In the genomic region with DNA sequence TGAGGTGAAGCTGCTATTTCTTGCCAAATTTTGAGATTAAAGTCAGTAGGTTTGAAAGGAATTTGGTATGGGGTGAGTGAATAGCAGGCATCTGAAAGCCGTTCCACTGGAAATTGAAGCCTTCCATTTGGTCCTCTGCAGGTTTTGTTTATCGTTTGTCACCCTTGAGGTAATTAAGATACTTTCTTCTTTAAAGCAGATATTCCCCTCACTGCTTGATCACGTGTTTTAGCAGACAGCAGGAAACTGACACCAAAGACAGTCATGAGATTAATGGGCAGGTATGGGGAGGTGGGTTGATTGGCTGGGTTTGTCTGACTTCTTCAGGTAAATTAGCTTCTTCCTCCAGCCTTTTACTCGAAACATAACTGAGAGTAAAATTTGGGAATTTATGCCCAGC, we compare ENCODE assay signal across 14 cellular contexts. TPM values are rescaled to one million over a fixed set of nuclear protein-coding genes. Genes with fewer than 3 reads are reported as not detected.
DNase-seq lines count a peak whose midpoint lies in the region; ATAC-seq lines count a peak whose summit lies in the region.
"Had no signal": no experiment of that assay in that cellular context is flagged by ENCODE, and none has a peak within 500 bp of the region (broad histone marks: within the 10 kb centered on the region; RNA-seq: fewer than 3 reads in every experiment).

No MANE protein-coding gene starts in this region.

- H3K27ac Mint-ChIP-seq in IgD-negative memory B cell = peak overlapping the region in 2 of 3 donors; percentile 33 to 61
- H3K27ac Mint-ChIP-seq in activated CD4-positive, alpha-beta memory T cell treated with anti-CD3 and anti-CD28 coated beads, Interleukin-2, amount 10 ng/mL, durations not matched to agents 7 days and 5 days = peak overlapping the region; percentile 27
- H3K27ac Mint-ChIP-seq in naive thymus-derived CD8-positive, alpha-beta T cell = peak overlapping the region; percentile 6 to 96 (median 73)
- H3K27ac Mint-ChIP-seq: memory B cell had no signal

- peak overlapping the region in 2 of 4 donors; percentile 19 to 49 for H3K4me3 Mint-ChIP-seq in IgD-negative memory B cell
- H3K4me3 Mint-ChIP-seq in activated CD4-positive, alpha-beta memory T cell treated with anti-CD3 and anti-CD28 coated beads, Interleukin-2, amount 10 ng/mL, durations not matched to agents 7 days and 5 days = no peak overlapping the region
- H3K4me3 Mint-ChIP-seq in naive thymus-derived CD8-positive, alpha-beta T cell = peak overlapping the region in 7 of 10 donors; percentile 22 to 65 (median 48)
- H3K4me3 Mint-ChIP-seq: memory B cell had no signal

- DNase-seq in NCI-H2196 (lab: John Stamatoyannopoulos, UW; ENCODE audit: unreplicated experiment) (peak; percentile 37), NCI-H2196 treated with DMSO at 0.1 percent for 48 hours (lab: John Stamatoyannopoulos, UW; ENCODE audit: unreplicated experiment) (no peak), NCI-H526 treated with DMSO at 0.1 percent for 48 hours (lab: John Stamatoyannopoulos, UW) (no peak), GM19240 (ENCODE audit: insufficient read length, low spot score) (no peak), SHP77 (lab: John Stamatoyannopoulos, UW) (no peak)
- no peak for DNase-seq in activated CD4-positive, alpha-beta memory T cell treated with anti-CD3 and anti-CD28 coated beads, Interleukin-2, amount 10 ng/mL, durations not matched to agents 7 days and 5 days
- DNase-seq in naive thymus-derived CD8-positive, alpha-beta T cell = peak in 3 of 10 donors; percentile 20 to 34 (median 32)
- DNase-seq: activated gamma-delta T cell treated with Interleukin-2 at 50 U/mL for 16 hours, caudate nucleus, NCI-H1694 treated with DMSO at 0.1 percent for 48 hours, small intestine had no signal

- H3K36me3 Mint-ChIP-seq in IgD-negative memory B cell = peaks cover 1% of the 10 kb centered on the region
- H3K36me3 Mint-ChIP-seq in activated CD4-positive, alpha-beta memory T cell treated with anti-CD3 and anti-CD28 coated beads, Interleukin-2, amount 10 ng/mL, durations not matched to agents 7 days and 5 days (ENCODE audit: low read depth) = peaks cover 36% of the 10 kb centered on the region
- H3K36me3 Mint-ChIP-seq in naive thymus-derived CD8-positive, alpha-beta T cell = peaks cover 0 to 8% (median 5%) of the 10 kb centered on the region in 3 donors

- H3K9me3 Mint-ChIP-seq in IgD-negative memory B cell = no peaks in the 10 kb centered on the region
- no peaks in the 10 kb centered on the region for H3K9me3 Mint-ChIP-seq in activated CD4-positive, alpha-beta memory T cell treated with anti-CD3 and anti-CD28 coated beads, Interleukin-2, amount 10 ng/mL, durations not matched to agents 7 days and 5 days
- no peaks in the 10 kb centered on the region for H3K9me3 Mint-ChIP-seq in naive thymus-derived CD8-positive, alpha-beta T cell
- H3K9me3 Mint-ChIP-seq: memory B cell had no signal

- POLR2A ChIA-PET in activated CD4-positive, alpha-beta memory T cell treated with anti-CD3 and anti-CD28 coated beads, Interleukin-2, amount 10 ng/mL, durations not matched to agents 7 days and 5 days (lab: Charles Lee) = interaction anchor here (3.8 kb wide), 1 partner anchor 11 kb away, joined by 29 read pairs; a partner anchor contains a TSS
- POLR2A ChIA-PET in naive thymus-derived CD8-positive, alpha-beta T cell (lab: Charles Lee) = interaction anchor here (1.2 to 3.2 kb wide), 2 partner anchors 10 to 11 kb away, joined by 3 to 16 read pairs; a partner anchor contains a TSS

- H3K4me1 Mint-ChIP-seq in IgD-negative memory B cell = peaks cover 44 to 55% (median 53%) of the 10 kb centered on the region in 3 donors
- H3K4me1 Mint-ChIP-seq in activated CD4-positive, alpha-beta memory T cell treated with anti-CD3 and anti-CD28 coated beads, Interleukin-2, amount 10 ng/mL, durations not matched to agents 7 days and 5 days = peaks cover 68% of the 10 kb centered on the region
- peaks cover 48 to 85% (median 81%) of the 10 kb centered on the region in 4 donors for H3K4me1 Mint-ChIP-seq in naive thymus-derived CD8-positive, alpha-beta T cell

- ATAC-seq in naive thymus-derived CD8-positive, alpha-beta T cell = peak; percentile 19 to 51
- ATAC-seq: A549 had no signal

- H3K27me3 Mint-ChIP-seq in IgD-negative memory B cell = no peaks in the 10 kb centered on the region
- no peaks in the 10 kb centered on the region for H3K27me3 Mint-ChIP-seq in activated CD4-positive, alpha-beta memory T cell treated with anti-CD3 and anti-CD28 coated beads, Interleukin-2, amount 10 ng/mL, durations not matched to agents 7 days and 5 days
- H3K27me3 Mint-ChIP-seq in naive thymus-derived CD8-positive, alpha-beta T cell = no peaks in the 10 kb centered on the region
- H3K27me3 Mint-ChIP-seq: memory B cell had no signal

- CTCF ChIA-PET in activated CD4-positive, alpha-beta memory T cell treated with anti-CD3 and anti-CD28 coated beads, Interleukin-2, amount 10 ng/mL, durations not matched to agents 7 days and 5 days (lab: Charles Lee) = interaction anchor here (0.8 to 3.8 kb wide), 6 partner anchors 13 to 64 kb away, joined by 3 to 13 read pairs (median 5); no protein-coding TSS in a partner anchor

RNA-seq across cellular contexts. Expression of a gene that starts 10.7 kb away (rescaled TPM):
- polyA plus RNA-seq in IgD-negative memory B cell = 17.3 TPM
- 10 to 100 TPM; 54.0 to 57.8 TPM for total RNA-seq in activated CD4-positive, alpha-beta memory T cell treated with anti-CD3 and anti-CD28 coated beads, Interleukin-2, amount 10 ng/mL, durations not matched to agents 7 days and 5 days
- 10 to 100 TPM; 76.1 to 82.4 TPM for total RNA-seq in naive thymus-derived CD8-positive, alpha-beta T cell
- 10 to 100 TPM; 15.7 to 27.5 (median 19.9) TPM for polyA plus RNA-seq in naive thymus-derived CD8-positive, alpha-beta T cell
